In genomic region chr7:47890606-47891005, GRCh38 we compare ENCODE assay signal across 24 cellular contexts. TPM values are rescaled to one million over a fixed set of nuclear protein-coding genes. Genes with fewer than 3 reads are reported as not detected.
"Had no signal": no experiment of that assay in that cellular context is flagged by ENCODE, and none has a peak within 500 bp of the region (broad histone marks: within the 10 kb centered on the region; RNA-seq: fewer than 3 reads in every experiment).

No MANE protein-coding gene starts in this region.

- FAIRE-seq: RCC 7860 had no signal

- ATAC-seq: Right ventricle myocardium inferior, SK-N-SH treated with all-trans-retinoic acid at 6 μM for 48 hours had no signal

- H3K27me3 ChIP-seq: MG63, SJCRH30 had no signal

- DNase-seq: Karpas-422, KG1, MG63, NCI-H1092, NCI-H1105 treated with DMSO at 0.1 percent for 48 hours, NCI-H1417 treated with DMSO at 0.1 percent for 48 hours, NCI-H146, NCI-H1694 treated with DMSO at 0.1 percent for 48 hours, NCI-H1930, NCI-H2081, NCI-H2107, NCI-H2171, NCI-H226, NCI-H446, NCI-H510A, NCI-H524 treated with DMSO at 0.1 percent for 48 hours, NCI-H69, NCI-H774, SHP77 treated with DMSO at 0.1 percent for 48 hours, SJCRH30 had no signal

- H3K36me3 ChIP-seq: MG63, SJCRH30 had no signal

- H3K27ac ChIP-seq: SJCRH30 had no signal

- H3K9me3 ChIP-seq: MG63, SJCRH30 had no signal

- H3K4me3 ChIP-seq: MG63, SJCRH30 had no signal

RNA-seq across cellular contexts. Expression of gene PKD1L1, which starts 57.7 kb away (rescaled TPM):
- total RNA-seq: HT-29 had no signal
